In genomic region chr11:129871914-129872313, GRCh38 we compare ENCODE assay signal across 29 cellular contexts. TPM values are rescaled to one million over a fixed set of nuclear protein-coding genes. Genes with fewer than 3 reads are reported as not detected.
A peak's percentile ranks its signal among the peaks of the same experiment; 100 is the strongest.
DNase-seq lines count a peak whose midpoint lies in the region; ATAC-seq and TF ChIP-seq lines count a peak whose summit lies in the region.
"Had no signal": no experiment of that assay in that cellular context is flagged by ENCODE, and none has a peak within 500 bp of the region (broad histone marks: within the 10 kb centered on the region; RNA-seq: fewer than 3 reads in every experiment).

No MANE protein-coding gene starts in this region.

- H3K36me3 Mint-ChIP-seq in activated T-helper 17 cell treated with anti-CD3 and anti-CD28 coated beads, Interleukin-2, amount 50 U/mL, for 72 hours (ENCODE audit: low read depth) = peaks cover 100% of the 10 kb centered on the region
- H3K36me3 Mint-ChIP-seq in naive thymus-derived CD8-positive, alpha-beta T cell = peaks cover 28 to 96% (median 45%) of the 10 kb centered on the region in 3 donors

- DNase-seq in DMS79 (lab: John Stamatoyannopoulos, UW) (peak; percentile 12), DMS79 treated with DMSO at 0.1 percent for 48 hours (lab: John Stamatoyannopoulos, UW) (no peak), A673 (ENCODE audit: low spot score) (no peak), colonic mucosa (no peak), NCI-H2171 (lab: John Stamatoyannopoulos, UW) (no peak)
- no peak for DNase-seq in naive thymus-derived CD8-positive, alpha-beta T cell
- no peak for DNase-seq in activated T-cell treated with anti-CD3 and anti-CD28 coated beads, Interleukin-2, amount 50 U/mL, for 48 hours
- DNase-seq: ACHN, BE2C, DMS153, H9, HFFc6, Karpas-422, NCI-H1092, NCI-H1417 treated with DMSO at 0.1 percent for 48 hours, NCI-H1694 treated with DMSO at 0.1 percent for 48 hours, NCI-H2081, NCI-H748 treated with DMSO at 0.1 percent for 48 hours, PC-3 had no signal

- H3K27ac ChIP-seq in A673 (ENCODE audit: low read depth, low read length, poor library complexity, severe bottlenecking) = no peak overlapping the region
- H3K27ac ChIP-seq in colonic mucosa = no peak overlapping the region
- H3K27ac ChIP-seq: 22Rv1 had no signal

- H3K4me1 Mint-ChIP-seq in activated T-helper 17 cell treated with anti-CD3 and anti-CD28 coated beads, Interleukin-2, amount 50 U/mL, for 72 hours = peaks cover 8% of the 10 kb centered on the region
- peaks cover 0 to 6% (median 3%) of the 10 kb centered on the region in 4 donors for H3K4me1 Mint-ChIP-seq in naive thymus-derived CD8-positive, alpha-beta T cell
- H3K4me1 Mint-ChIP-seq: GM23338, H9 had no signal

- H3K27ac Mint-ChIP-seq in activated T-helper 17 cell treated with anti-CD3 and anti-CD28 coated beads, Interleukin-2, amount 50 U/mL, for 72 hours = peak overlapping the region; percentile 20
- H3K27ac Mint-ChIP-seq in naive thymus-derived CD8-positive, alpha-beta T cell = peak overlapping the region in 6 of 10 donors; percentile 8 to 49 (median 42)
- H3K27ac Mint-ChIP-seq: GM23338, H9, HFFc6 had no signal

- H3K4me1 ChIP-seq in A673 (ENCODE audit: insufficient read depth, low read length, poor library complexity, severe bottlenecking) = no peaks in the 10 kb centered on the region
- no peaks in the 10 kb centered on the region for H3K4me1 ChIP-seq in colonic mucosa

- H3K9me3 ChIP-seq in A673 (ENCODE audit: low read depth, low read length, poor library complexity, severe bottlenecking) = no peaks in the 10 kb centered on the region
- no peaks in the 10 kb centered on the region for H3K9me3 ChIP-seq in colonic mucosa
- H3K9me3 ChIP-seq: BE2C had no signal

- H3K27me3 ChIP-seq in A673 (replicated peaks; ENCODE audit: insufficient read depth, low read depth, low read length, poor library complexity) (no peaks in the 10 kb centered on the region), colonic mucosa (no peaks in the 10 kb centered on the region)
- H3K27me3 ChIP-seq: BE2C had no signal

- peaks cover 100% of the 10 kb centered on the region for H3K36me3 ChIP-seq in A673 (ENCODE audit: insufficient read depth, low read length, poor library complexity, severe bottlenecking)
- H3K36me3 ChIP-seq in colonic mucosa = peaks cover 8% of the 10 kb centered on the region

- TSS peak; percentile 8 for BruUV-seq in A673 (replicated peaks; lab: Mats Ljungman, UMichigan)

- POLR2A ChIA-PET in A673 (lab: Charles Lee; ENCODE audit: low non-redundant PET) = no interaction called here
- POLR2A ChIA-PET in naive thymus-derived CD8-positive, alpha-beta T cell (lab: Charles Lee) = no interaction called here

- H3K27me3 Mint-ChIP-seq in activated T-helper 17 cell treated with anti-CD3 and anti-CD28 coated beads, Interleukin-2, amount 50 U/mL, for 72 hours = no peaks in the 10 kb centered on the region
- H3K27me3 Mint-ChIP-seq in naive thymus-derived CD8-positive, alpha-beta T cell = no peaks in the 10 kb centered on the region

- no peaks in the 10 kb centered on the region for H3K9me3 Mint-ChIP-seq in activated T-helper 17 cell treated with anti-CD3 and anti-CD28 coated beads, Interleukin-2, amount 50 U/mL, for 72 hours
- H3K9me3 Mint-ChIP-seq in naive thymus-derived CD8-positive, alpha-beta T cell = no peaks in the 10 kb centered on the region
- H3K9me3 Mint-ChIP-seq: CD14-positive monocyte, GM23338, H9, HFFc6 had no signal

- CTCF ChIA-PET in A673 (lab: Charles Lee) = no interaction called here

- H3K4me3 ChIP-seq in A673 (ENCODE audit: low read depth, low read length, poor library complexity, severe bottlenecking) = no peak overlapping the region
- H3K4me3 ChIP-seq in colonic mucosa = no peak overlapping the region
- H3K4me3 ChIP-seq: GM23338 had no signal

- ATAC-seq in activated T-helper 17 cell treated with anti-CD3 and anti-CD28 coated beads, Interleukin-2, amount 50 U/mL, for 72 hours (replicated peaks) = no peak
- ATAC-seq in naive thymus-derived CD8-positive, alpha-beta T cell = no peak
- ATAC-seq: GM23338, HepG2 had no signal

- intact Hi-C loops in A673 (cut with micrococcal nuclease; ENCODE audit: unreplicated experiment) = no loop called here
- intact Hi-C loops in colonic mucosa (cut with DNase I) = no loop called here

- TF ChIP-seq CTCF in A673 (conservative IDR thresholded peaks at IDR 0.05; ENCODE audit: low read depth, low read length) = no peak
- no peak for TF ChIP-seq CTCF in colonic mucosa (IDR thresholded peaks at IDR 0.05)

- H3K9ac ChIP-seq in colonic mucosa (ENCODE audit: low read depth in 2 of 2, low read length in 2 of 2) = no peak overlapping the region

- H3K4me3 Mint-ChIP-seq in activated T-helper 17 cell treated with anti-CD3 and anti-CD28 coated beads, Interleukin-2, amount 50 U/mL, for 72 hours = no peak overlapping the region
- H3K4me3 Mint-ChIP-seq in naive thymus-derived CD8-positive, alpha-beta T cell = no peak overlapping the region
- H3K4me3 Mint-ChIP-seq: CD14-positive monocyte, GM23338, H9, HFFc6 had no signal

RNA-seq across cellular contexts. Expression of gene NFRKB, which starts 23.5 kb away (rescaled TPM):
- total RNA-seq in A673 (2021) (53.6 and 54.5 TPM in 2 replicates), colonic mucosa (10 to 100 TPM; 18.5 to 19.2 TPM)
- total RNA-seq in activated T-helper 17 cell treated with anti-CD3 and anti-CD28 coated beads, Interleukin-2, amount 50 U/mL, for 72 hours = 10 to 100 TPM; 41.8 to 44.0 TPM
- 10 to 100 TPM; 60.1 to 61.4 TPM for total RNA-seq in naive thymus-derived CD8-positive, alpha-beta T cell
- 10 to 100 TPM; 16.9 to 21.9 (median 17.6) TPM for polyA plus RNA-seq in naive thymus-derived CD8-positive, alpha-beta T cell

RNA-seq across cellular contexts. Expression of gene TMEM45B, which starts 56.3 kb away (rescaled TPM):
- not detected in 2 replicates for total RNA-seq in A673 (2021)
- 1 to 10 TPM; 2.4 to 4.4 TPM for total RNA-seq in activated T-helper 17 cell treated with anti-CD3 and anti-CD28 coated beads, Interleukin-2, amount 50 U/mL, for 72 hours
- 1 to 10 TPM; 4.7 to 6.1 TPM for total RNA-seq in naive thymus-derived CD8-positive, alpha-beta T cell
- polyA plus RNA-seq in naive thymus-derived CD8-positive, alpha-beta T cell = 1 to 10 TPM in 2 of 3 donors, under 1 TPM in 1; 0.96 to 1.7 (median 1.1) TPM
- 100 to 1,000 TPM; 191 to 303 TPM for total RNA-seq in colonic mucosa
- total RNA-seq: Daoy, G401, HFFc6, HT1080, RPMI7951, SK-MEL-5 had no signal

Comparison
In these comparisons a context has a peak if more than half of its experiments do, and no peak if none do; other contexts are left out.
1. RNA of gene TMEM45B, which starts 56.3 kb away (total RNA-seq): 191 to 303 TPM in colonic mucosa; 4.7 to 6.1 TPM in naive thymus-derived CD8-positive, alpha-beta T cell, 2.4 to 4.4 TPM in activated T-helper 17 cell treated with anti-CD3 and anti-CD28 coated beads, Interleukin-2, amount 50 U/mL, for 72 hours and not detected in A673; every median in the first group is over 10 times any median in the second.